6 cellular contexts compared by ENCODE assay signal in the genomic region with DNA sequence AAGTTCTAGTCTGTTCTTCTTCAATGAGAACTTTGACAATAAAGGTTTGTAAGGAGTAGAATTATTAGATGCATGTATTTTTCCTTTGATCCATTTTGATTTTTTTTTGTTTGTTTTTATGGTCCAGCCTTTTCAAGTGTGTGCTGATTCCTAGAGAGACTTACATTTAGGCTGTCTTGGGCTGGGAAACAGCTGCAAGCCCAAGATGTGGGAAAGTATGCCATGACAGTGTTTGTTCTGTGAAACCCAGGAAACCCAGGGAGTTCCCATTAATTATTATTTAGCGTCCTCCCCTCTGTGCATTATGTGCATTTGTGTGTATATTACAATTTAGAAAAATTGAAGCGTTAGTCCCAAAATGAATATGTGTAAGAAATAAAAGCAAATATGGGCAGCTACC.
"Had no signal": no experiment of that assay in that cellular context is flagged by ENCODE, and none has a peak within 500 bp of the region (broad histone marks: within the 10 kb centered on the region; RNA-seq: fewer than 3 reads in every experiment).

No MANE protein-coding gene starts in this region.

- H3K4me3 Mint-ChIP-seq: IgD-negative memory B cell had no signal

- H3K36me3 Mint-ChIP-seq: IgD-negative memory B cell had no signal

- H3K27ac Mint-ChIP-seq: IgD-negative memory B cell had no signal

- DNase-seq: IMR-90, KBM-7, KG1 had no signal

- H3K27me3 Mint-ChIP-seq: IgD-negative memory B cell had no signal

- H3K4me3 ChIP-seq: K562 had no signal

- H3K4me1 Mint-ChIP-seq: IgD-negative memory B cell had no signal

- ATAC-seq: HepG2, K562 had no signal
